2 cellular contexts compared by ENCODE assay signal in the genomic region with DNA sequence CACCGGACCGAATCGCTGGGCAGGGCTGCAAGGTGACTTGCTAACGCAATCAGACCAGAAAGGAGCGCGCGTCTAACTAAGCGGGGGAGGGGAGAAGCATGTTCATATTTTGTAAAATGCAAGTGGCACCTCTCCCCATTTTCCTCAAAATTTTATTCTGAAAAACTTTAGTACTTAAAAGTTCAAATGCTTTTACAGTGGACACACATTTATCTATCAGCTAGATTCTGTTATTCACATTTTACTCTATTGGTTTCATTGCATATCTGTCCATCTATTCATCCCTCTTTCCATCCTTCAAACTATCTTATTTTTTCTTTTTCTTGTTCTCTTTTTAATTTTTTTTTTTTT.
TF ChIP-seq lines count a peak whose summit lies in the region.

No MANE protein-coding gene starts in this region.

TF ChIP-seq in HEK293, 187 proteins besides CTCF, POLR2A, EP300 and RAD21 (continued from another document):
- 0 out of 2 replicates have a peak, but pooled peaks have one; percentile 8 for TF ChIP-seq ZFP37 (tag by site-specific recombination; IDR thresholded peaks at IDR 0.05)
- no peak for TF ChIP-seq ZNF302 (tag by site-specific recombination; IDR thresholded peaks at IDR 0.05; ENCODE audit: low read depth)
- TF ChIP-seq ZNF324 (tag by site-specific recombination; IDR thresholded peaks at IDR 0.05), result peak; percentile 40; the same call in 1 of the 2 replicates
- TF ChIP-seq BCL11B (tag by site-specific recombination; IDR thresholded peaks at IDR 0.05; ENCODE audit: low read depth), result no peak
- no peak for TF ChIP-seq ZNF335 (tag by site-specific recombination; conservative IDR thresholded peaks at IDR 0.05)
- no peak for TF ChIP-seq ZSCAN30 (tag by site-specific recombination; IDR thresholded peaks at IDR 0.05)
- TF ChIP-seq, protein P1, sequence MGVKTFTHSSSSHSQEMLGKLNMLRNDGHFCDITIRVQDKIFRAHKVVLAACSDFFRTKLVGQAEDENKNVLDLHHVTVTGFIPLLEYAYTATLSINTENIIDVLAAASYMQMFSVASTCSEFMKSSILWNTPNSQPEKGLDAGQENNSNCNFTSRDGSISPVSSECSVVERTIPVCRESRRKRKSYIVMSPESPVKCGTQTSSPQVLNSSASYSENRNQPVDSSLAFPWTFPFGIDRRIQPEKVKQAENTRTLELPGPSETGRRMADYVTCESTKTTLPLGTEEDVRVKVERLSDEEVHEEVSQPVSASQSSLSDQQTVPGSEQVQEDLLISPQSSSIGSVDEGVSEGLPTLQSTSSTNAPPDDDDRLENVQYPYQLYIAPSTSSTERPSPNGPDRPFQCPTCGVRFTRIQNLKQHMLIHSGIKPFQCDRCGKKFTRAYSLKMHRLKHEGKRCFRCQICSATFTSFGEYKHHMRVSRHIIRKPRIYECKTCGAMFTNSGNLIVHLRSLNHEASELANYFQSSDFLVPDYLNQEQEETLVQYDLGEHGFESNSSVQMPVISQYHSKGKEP (tag by site-specific recombination; IDR thresholded peaks at IDR 0.05), result 0 out of 2 replicates have a peak, but pooled peaks have one; percentile 7

TF ChIP-seq in GM12878, 131 proteins besides CTCF, POLR2A, EP300 and RAD21 (continued from another document):
- no peak for TF ChIP-seq RFX5 (IDR thresholded peaks at IDR 0.05; ENCODE audit: low read depth, low read length)
- 0 out of 2 replicates have a peak, but pooled peaks have one; percentile 8 for TF ChIP-seq PAX5 (IDR thresholded peaks at IDR 0.05; ENCODE audit: borderline replicate concordance, low read depth, low read length)
